Comparison of ENCODE assay signal across 13 cellular contexts in the genomic region with DNA sequence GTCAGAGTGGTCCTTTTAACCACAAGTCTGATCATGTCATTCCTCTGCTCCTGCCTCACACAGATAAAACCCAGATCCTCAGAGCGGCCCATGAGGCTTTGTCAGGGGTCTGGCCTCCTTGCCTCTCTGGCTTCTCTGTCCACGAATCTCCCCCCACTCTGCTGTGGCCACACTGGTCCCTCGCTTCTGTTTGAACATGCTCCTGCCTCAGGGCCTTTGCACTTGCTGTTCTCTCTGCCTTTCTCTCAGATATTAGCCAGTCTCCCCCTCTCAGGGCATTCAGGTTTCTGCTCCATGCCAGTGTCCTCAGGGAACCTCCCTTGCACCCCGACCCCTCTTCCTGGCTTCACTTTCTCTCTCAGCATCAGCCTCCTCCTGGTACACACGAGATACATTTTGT.
DNase-seq lines count a peak whose midpoint lies in the region; ATAC-seq and TF ChIP-seq lines count a peak whose summit lies in the region.
"Had no signal": no experiment of that assay in that cellular context is flagged by ENCODE, and none has a peak within 500 bp of the region (broad histone marks: within the 10 kb centered on the region; RNA-seq: fewer than 3 reads in every experiment).

No MANE protein-coding gene starts in this region.

- CTCF ChIA-PET in HEK293 (lab: Yijun Ruan, JAX) = no interaction called here
- CTCF ChIA-PET in WTC11 (lab: Charles Lee) = interaction anchor here (0.8 kb wide), 1 partner anchor 21 kb away, joined by 3 read pairs; no protein-coding TSS in a partner anchor

- no peaks in the 10 kb centered on the region for H3K36me3 ChIP-seq in HEK293 (ENCODE audit: control insufficient read depth in 2 of 2, insufficient read depth in 1 of 2, low read length in 2 of 2)
- H3K36me3 ChIP-seq: BLaER1 treated with 17β-estradiol and CSF1 and Interleukin-3, amounts not matched to agents 10 nM and 100 nM had no signal

- POLR2A ChIA-PET in HEK293 (lab: Yijun Ruan, JAX) = no interaction called here
- POLR2A ChIA-PET in WTC11 (lab: Charles Lee) = no interaction called here

- TF ChIP-seq CTCF in HEK293 (tag by site-specific recombination; IDR thresholded peaks at IDR 0.05) (no peak), WTC11 (IDR thresholded peaks at IDR 0.05) (no peak), nephron (IDR thresholded peaks at IDR 0.05; ENCODE audit: unreplicated experiment in 3 of 3) (no peak)

- no peak overlapping the region for H3K4me3 ChIP-seq in HEK293 (ENCODE audit: low read depth, low read length)
- H3K4me3 ChIP-seq: BLaER1 treated with 17β-estradiol and CSF1 and Interleukin-3, amounts not matched to agents 10 nM and 100 nM had no signal

- H3K27ac Mint-ChIP-seq in WTC11 (no peak overlapping the region), nephron (peak overlapping the region in 2 of 3 experiments; percentile 33 to 67)
- no peak overlapping the region for H3K27ac Mint-ChIP-seq in stimulated activated memory B cell treated with anti-CD40 and anti-IgM and Interleukin-4, amounts not matched to agents 10 μg/mL and 1 μg/mL and 100 μg/mL, for 72 hours
- no peak overlapping the region for H3K27ac Mint-ChIP-seq in activated T-cell treated with anti-CD3 and anti-CD28 coated beads, Interleukin-2, amount 50 U/mL, for 24 hours
- H3K27ac Mint-ChIP-seq: CD4-positive, alpha-beta T cell had no signal

- H3K4me1 Mint-ChIP-seq in WTC11 = peaks cover 25% of the 10 kb centered on the region
- H3K4me1 Mint-ChIP-seq in nephron = peaks cover 32% of the 10 kb centered on the region
- no peaks in the 10 kb centered on the region for H3K4me1 Mint-ChIP-seq in stimulated activated memory B cell treated with anti-CD40 and anti-IgM and Interleukin-4, amounts not matched to agents 10 μg/mL and 1 μg/mL and 100 μg/mL, for 72 hours
- H3K4me1 Mint-ChIP-seq in activated T-cell treated with anti-CD3 and anti-CD28 coated beads, Interleukin-2, amount 50 U/mL, for 24 hours (ENCODE audit: low read depth) = no peaks in the 10 kb centered on the region

- H3K9me3 Mint-ChIP-seq in WTC11 (peaks cover 5% of the 10 kb centered on the region; the same call in 1 of the 2 replicates), nephron (no peaks in the 10 kb centered on the region)
- H3K9me3 Mint-ChIP-seq in stimulated activated memory B cell treated with anti-CD40 and anti-IgM and Interleukin-4, amounts not matched to agents 10 μg/mL and 1 μg/mL and 100 μg/mL, for 72 hours = no peaks in the 10 kb centered on the region
- no peaks in the 10 kb centered on the region for H3K9me3 Mint-ChIP-seq in activated T-cell treated with anti-CD3 and anti-CD28 coated beads, Interleukin-2, amount 50 U/mL, for 24 hours
- H3K9me3 Mint-ChIP-seq: CD4-positive, alpha-beta T cell had no signal

- H3K27me3 Mint-ChIP-seq in WTC11 (ENCODE audit: low read depth) (peaks cover 3% of the 10 kb centered on the region; the same call in 1 of the 2 replicates), nephron (ENCODE audit: low read depth) (peaks cover 4% of the 10 kb centered on the region)
- peaks cover 13% of the 10 kb centered on the region for H3K27me3 Mint-ChIP-seq in stimulated activated memory B cell treated with anti-CD40 and anti-IgM and Interleukin-4, amounts not matched to agents 10 μg/mL and 1 μg/mL and 100 μg/mL, for 72 hours
- peaks cover 16% of the 10 kb centered on the region for H3K27me3 Mint-ChIP-seq in activated T-cell treated with anti-CD3 and anti-CD28 coated beads, Interleukin-2, amount 50 U/mL, for 24 hours

- DNase-seq in WTC11 (ENCODE audit: low spot score) = no peak
- DNase-seq in activated T-cell treated with anti-CD3 and anti-CD28 coated beads, Interleukin-2, amount 50 U/mL, for 24 hours = no peak
- no peak for DNase-seq in activated CD4-positive, alpha-beta T cell treated with anti-CD3 and anti-CD28 coated beads for 48 hours
- DNase-seq: ACHN; CD4-positive, alpha-beta T cell; DMS153; DND-41; GF-D8 had no signal

- H3K36me3 Mint-ChIP-seq in WTC11 (no peaks in the 10 kb centered on the region), nephron (ENCODE audit: low read depth) (peaks cover 3% of the 10 kb centered on the region)
- no peaks in the 10 kb centered on the region for H3K36me3 Mint-ChIP-seq in stimulated activated memory B cell treated with anti-CD40 and anti-IgM and Interleukin-4, amounts not matched to agents 10 μg/mL and 1 μg/mL and 100 μg/mL, for 72 hours
- no peaks in the 10 kb centered on the region for H3K36me3 Mint-ChIP-seq in activated T-cell treated with anti-CD3 and anti-CD28 coated beads, Interleukin-2, amount 50 U/mL, for 24 hours (ENCODE audit: low read depth)

- H3K27ac ChIP-seq in HEK293 (ENCODE audit: extremely low read depth, low read depth, low read length) = no peak overlapping the region
- H3K27ac ChIP-seq: BLaER1 treated with 17β-estradiol and CSF1 and Interleukin-3, amounts not matched to agents 10 nM and 100 nM had no signal

- H3K4me1 ChIP-seq in HEK293 (ENCODE audit: control insufficient read depth, insufficient read depth, low read length) = no peaks in the 10 kb centered on the region
- H3K4me1 ChIP-seq: BLaER1 treated with 17β-estradiol and CSF1 and Interleukin-3, amounts not matched to agents 10 nM and 100 nM had no signal

- no peaks in the 10 kb centered on the region for H3K9me3 ChIP-seq in HEK293 (ENCODE audit: control insufficient read depth, insufficient read depth, low read depth, low read length)
- H3K9me3 ChIP-seq: BLaER1 treated with 17β-estradiol and CSF1 and Interleukin-3, amounts not matched to agents 10 nM and 100 nM had no signal

- ATAC-seq in WTC11 (no peak), HG02588 (IDR thresholded peaks at IDR 0.05; ENCODE audit: unreplicated experiment) (no peak)
- peak; percentile 8 for ATAC-seq in stimulated activated memory B cell treated with anti-CD40 and anti-IgM and Interleukin-4, amounts not matched to agents 10 μg/mL and 1 μg/mL and 100 μg/mL, for 72 hours

- H3K4me3 Mint-ChIP-seq in WTC11 (no peak overlapping the region), nephron (no peak overlapping the region)
- no peak overlapping the region for H3K4me3 Mint-ChIP-seq in stimulated activated memory B cell treated with anti-CD40 and anti-IgM and Interleukin-4, amounts not matched to agents 10 μg/mL and 1 μg/mL and 100 μg/mL, for 72 hours
- no peak overlapping the region for H3K4me3 Mint-ChIP-seq in activated T-cell treated with anti-CD3 and anti-CD28 coated beads, Interleukin-2, amount 50 U/mL, for 24 hours
- H3K4me3 Mint-ChIP-seq: CD4-positive, alpha-beta T cell had no signal

TF ChIP-seq in HEK293, 187 proteins besides CTCF, POLR2A, EP300 and RAD21:
- peak; percentile 85 for TF ChIP-seq ZNF623 (tag by site-specific recombination; IDR thresholded peaks at IDR 0.05)
- TF ChIP-seq ZNF530 (tag by site-specific recombination; IDR thresholded peaks at IDR 0.05; ENCODE audit: low read depth) = no peak

TF ChIP-seq in WTC11, 78 proteins besides CTCF, POLR2A, EP300 and RAD21:
- TF ChIP-seq FOXP1 (CRISPR knock-in tag; IDR thresholded peaks at IDR 0.05; ENCODE audit: borderline replicate concordance) (0 out of 2 replicates have a peak, but pooled peaks have one; percentile 24), NFATC4 (CRISPR knock-in tag; IDR thresholded peaks at IDR 0.05) (no peak), GTF2I (CRISPR knock-in tag; conservative IDR thresholded peaks at IDR 0.05) (0 out of 2 replicates have a peak, but pooled peaks have one; percentile 15)

Comparison
In these comparisons a context has a peak if more than half of its experiments do, and no peak if none do; other contexts are left out.
1. H3K27ac Mint-ChIP-seq: peak in nephron (2 of 3); none in WTC11 (single experiment), stimulated activated memory B cell treated with anti-CD40 and anti-IgM and Interleukin-4, amounts not matched to agents 10 μg/mL and 1 μg/mL and 100 μg/mL, for 72 hours (single experiment) and activated T-cell treated with anti-CD3 and anti-CD28 coated beads, Interleukin-2, amount 50 U/mL, for 24 hours (single experiment).